ENCODE assay signal across 1 cellular context in the genomic region with DNA sequence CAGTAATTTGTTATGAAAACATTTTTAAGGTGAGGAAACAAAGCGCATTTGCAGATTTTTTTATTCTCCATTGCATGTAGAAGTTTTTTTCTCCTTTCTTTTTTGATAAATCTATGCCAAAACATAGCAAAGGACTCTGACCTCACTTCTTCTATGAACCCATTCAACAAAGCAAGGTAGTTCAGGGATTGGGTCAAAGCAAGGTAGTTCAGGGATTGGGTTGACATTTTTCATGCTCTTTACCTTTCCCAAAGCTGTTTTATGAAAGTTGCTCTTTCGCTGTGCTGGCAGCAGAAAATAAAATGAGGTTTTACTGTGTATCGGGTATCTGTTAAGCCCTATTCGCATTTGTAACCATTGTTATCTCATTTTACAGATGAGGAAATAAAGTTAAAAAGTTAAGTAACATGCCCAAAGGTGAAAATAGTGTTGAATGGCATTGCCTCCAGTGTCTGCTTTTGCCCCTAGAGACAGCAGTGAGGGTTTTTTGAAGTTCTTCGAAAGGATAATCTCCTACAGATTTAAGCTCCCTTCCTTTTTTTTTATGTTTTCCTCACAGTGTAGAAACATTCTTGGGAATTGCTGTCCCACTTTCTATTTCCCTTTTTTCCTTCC.
TF ChIP-seq lines count a peak whose summit lies in the region.

No MANE protein-coding gene starts in this region.

TF ChIP-seq in liver, 16 proteins besides CTCF, POLR2A, EP300 and RAD21 (continued from another document):
- TF ChIP-seq, protein P1, sequence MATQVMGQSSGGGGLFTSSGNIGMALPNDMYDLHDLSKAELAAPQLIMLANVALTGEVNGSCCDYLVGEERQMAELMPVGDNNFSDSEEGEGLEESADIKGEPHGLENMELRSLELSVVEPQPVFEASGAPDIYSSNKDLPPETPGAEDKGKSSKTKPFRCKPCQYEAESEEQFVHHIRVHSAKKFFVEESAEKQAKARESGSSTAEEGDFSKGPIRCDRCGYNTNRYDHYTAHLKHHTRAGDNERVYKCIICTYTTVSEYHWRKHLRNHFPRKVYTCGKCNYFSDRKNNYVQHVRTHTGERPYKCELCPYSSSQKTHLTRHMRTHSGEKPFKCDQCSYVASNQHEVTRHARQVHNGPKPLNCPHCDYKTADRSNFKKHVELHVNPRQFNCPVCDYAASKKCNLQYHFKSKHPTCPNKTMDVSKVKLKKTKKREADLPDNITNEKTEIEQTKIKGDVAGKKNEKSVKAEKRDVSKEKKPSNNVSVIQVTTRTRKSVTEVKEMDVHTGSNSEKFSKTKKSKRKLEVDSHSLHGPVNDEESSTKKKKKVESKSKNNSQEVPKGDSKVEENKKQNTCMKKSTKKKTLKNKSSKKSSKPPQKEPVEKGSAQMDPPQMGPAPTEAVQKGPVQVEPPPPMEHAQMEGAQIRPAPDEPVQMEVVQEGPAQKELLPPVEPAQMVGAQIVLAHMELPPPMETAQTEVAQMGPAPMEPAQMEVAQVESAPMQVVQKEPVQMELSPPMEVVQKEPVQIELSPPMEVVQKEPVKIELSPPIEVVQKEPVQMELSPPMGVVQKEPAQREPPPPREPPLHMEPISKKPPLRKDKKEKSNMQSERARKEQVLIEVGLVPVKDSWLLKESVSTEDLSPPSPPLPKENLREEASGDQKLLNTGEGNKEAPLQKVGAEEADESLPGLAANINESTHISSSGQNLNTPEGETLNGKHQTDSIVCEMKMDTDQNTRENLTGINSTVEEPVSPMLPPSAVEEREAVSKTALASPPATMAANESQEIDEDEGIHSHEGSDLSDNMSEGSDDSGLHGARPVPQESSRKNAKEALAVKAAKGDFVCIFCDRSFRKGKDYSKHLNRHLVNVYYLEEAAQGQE (IDR thresholded peaks at IDR 0.05): peak; percentile 20
- TF ChIP-seq RXRA (IDR thresholded peaks at IDR 0.05): peak; percentile 34 to 76
- TF ChIP-seq FOXA1 (IDR thresholded peaks at IDR 0.05): no peak
- TF ChIP-seq EGR1 (IDR thresholded peaks at IDR 0.05; ENCODE audit: low read depth in 2 of 2): no peak
- TF ChIP-seq YY1 (IDR thresholded peaks at IDR 0.05): peak; percentile 42
- peak; percentile 28 for TF ChIP-seq SP1 (IDR thresholded peaks at IDR 0.05)
- no peak for TF ChIP-seq FOXA2 (IDR thresholded peaks at IDR 0.05)
- TF ChIP-seq, protein P2, sequence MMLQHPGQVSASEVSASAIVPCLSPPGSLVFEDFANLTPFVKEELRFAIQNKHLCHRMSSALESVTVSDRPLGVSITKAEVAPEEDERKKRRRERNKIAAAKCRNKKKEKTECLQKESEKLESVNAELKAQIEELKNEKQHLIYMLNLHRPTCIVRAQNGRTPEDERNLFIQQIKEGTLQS (IDR thresholded peaks at IDR 0.05): no peak
- no peak for TF ChIP-seq JUND (IDR thresholded peaks at IDR 0.05)
